Comparison of ENCODE assay signal across 8 cellular contexts in genomic region chr2:10452334-10452733, GRCh38. TPM values are rescaled to one million over a fixed set of nuclear protein-coding genes. Genes with fewer than 3 reads are reported as not detected.
A peak's percentile ranks its signal among the peaks of the same experiment; 100 is the strongest.
DNase-seq lines count a peak whose midpoint lies in the region; FAIRE-seq and TF ChIP-seq lines count a peak whose summit lies in the region.

No MANE protein-coding gene starts in this region.

- no peaks in the 10 kb centered on the region for H3K9me3 ChIP-seq in endothelial cell of umbilical vein (replicated peaks; ENCODE audit: control insufficient read depth, insufficient read depth, low read length)

- H3K4me3 ChIP-seq in endothelial cell of umbilical vein (replicated peaks in 1 of 3; ENCODE audit: insufficient read depth in 1 of 3, low read depth in 1 of 3, low read length in 3 of 3): no peak overlapping the region
- H3K4me3 ChIP-seq in skeletal muscle cell (ENCODE audit: low read depth, low read length): no peak overlapping the region

- no peaks in the 10 kb centered on the region for H3K36me3 ChIP-seq in endothelial cell of umbilical vein (ENCODE audit: control insufficient read depth in 2 of 2, extremely low read depth in 1 of 2, insufficient read depth in 2 of 2, low read length in 2 of 2)

- in situ Hi-C loops in KBM-7 (cut with MboI; ENCODE audit: low pct_unique_long_range_greater_than_20kb, low sequenced_read_pairs): no loop called here

- TF ChIP-seq CTCF in endothelial cell of umbilical vein (IDR thresholded peaks at IDR 0.05; ENCODE audit: extremely low read depth in 1 of 2, insufficient read depth in 1 of 2, low read depth in 1 of 2, low read length in 2 of 2): no peak

- H3K9ac ChIP-seq in endothelial cell of umbilical vein (replicated peaks; ENCODE audit: extremely low read depth, insufficient read depth, low read length): no peak overlapping the region

- dilution Hi-C loops in endothelial cell of umbilical vein (cut with MboI; ENCODE audit: extremely low pct_ligation_motif_present, low sequenced_read_pairs): no loop called here

- H3K4me2 ChIP-seq in endothelial cell of umbilical vein (ENCODE audit: insufficient read depth, low read length): peak overlapping the region; percentile 30

- H3K27ac ChIP-seq in endothelial cell of umbilical vein (ENCODE audit: insufficient read depth, low read depth, low read length): no peak overlapping the region

- H4K20me1 ChIP-seq in endothelial cell of umbilical vein (replicated peaks; ENCODE audit: control insufficient read depth, extremely low read depth, insufficient read depth, low read length): no peaks in the 10 kb centered on the region

- H2AFZ ChIP-seq in endothelial cell of umbilical vein (ENCODE audit: low read depth, low read length): no peak overlapping the region

- H3K9me1 ChIP-seq in endothelial cell of umbilical vein (replicated peaks; ENCODE audit: control insufficient read depth, extremely low read depth, insufficient read depth, low read length): no peaks in the 10 kb centered on the region

- peaks cover 13% of the 10 kb centered on the region for H3K4me1 ChIP-seq in endothelial cell of umbilical vein (ENCODE audit: control insufficient read depth, extremely low read depth, insufficient read depth, low read length)

- H3K79me2 ChIP-seq in endothelial cell of umbilical vein (ENCODE audit: control insufficient read depth, insufficient read depth, low read length): peaks cover 7% of the 10 kb centered on the region

- POLR2A ChIA-PET in endothelial cell of umbilical vein (lab: Charles Lee): no interaction called here

- DNase-seq in GM03348 (ENCODE audit: low spot score) (peak; percentile 78), NCI-H446 treated with DMSO at 0.1 percent for 48 hours (lab: John Stamatoyannopoulos, UW) (peak; percentile 35), endothelial cell of umbilical vein (ENCODE audit: low read depth, low spot score) (no peak), skeletal muscle cell (ENCODE audit: low read depth) (peak; percentile 52), KBM-7 (no peak), NCI-H187 (lab: John Stamatoyannopoulos, UW) (no peak), KG1 (lab: John Stamatoyannopoulos, UW) (no peak)
- no peak for DNase-seq in activated CD8-positive, alpha-beta memory T cell treated with anti-CD3 and anti-CD28 coated beads for 24 hours

- no TSS peak for BruUV-seq in endothelial cell of umbilical vein (replicated peaks; lab: Mats Ljungman, UMichigan)

- TF ChIP-seq POLR2A in endothelial cell of umbilical vein (IDR thresholded peaks at IDR 0.05; ENCODE audit: low read depth, low read length): no peak

- intact Hi-C loops in endothelial cell of umbilical vein (cut with micrococcal nuclease): no loop called here

- no peaks in the 10 kb centered on the region for H3K27me3 ChIP-seq in endothelial cell of umbilical vein (ENCODE audit: control insufficient read depth in 2 of 2, insufficient read depth in 2 of 2, low read length in 2 of 2)

- peak; percentile 72 for FAIRE-seq in endothelial cell of umbilical vein (lab: Jason Lieb, UNC)

- CTCF ChIA-PET in endothelial cell of umbilical vein (lab: Charles Lee): interaction anchor here (0.9 to 2.7 kb wide), 3 partner anchors 17 to 380 kb away, joined by 5 read pairs; no protein-coding TSS in a partner anchor

TF ChIP-seq in endothelial cell of umbilical vein, 7 proteins besides CTCF, POLR2A, EP300 and RAD21:
- TF ChIP-seq MYC (IDR thresholded peaks at IDR 0.05; ENCODE audit: low read depth, low read length) (no peak), FOS (IDR thresholded peaks at IDR 0.05; ENCODE audit: borderline replicate concordance, insufficient read depth, low read length) (peak; percentile 43), POLR2AphosphoS5 (IDR thresholded peaks at IDR 0.05; ENCODE audit: insufficient read depth, low read depth, low read length) (no peak), EZH2 (IDR thresholded peaks at IDR 0.05; ENCODE audit: borderline replicate concordance, low read depth, low read length, severe bottlenecking) (no peak)

RNA-seq across cellular contexts. Expression of gene ODC1, which starts 4.2 kb away (rescaled TPM):
- 104 and 109 TPM in 2 replicates for total RNA-seq in endothelial cell of umbilical vein
- polyA plus RNA-seq in endothelial cell of umbilical vein: 94.8 and 132 TPM in 2 replicates
- 142 and 171 TPM in 2 replicates for polyA plus RNA-seq in endothelial cell of umbilical vein (2011; cell fraction: cytosol; rRNA removed)
- polyA plus RNA-seq in endothelial cell of umbilical vein (2011; cell fraction: nucleus; rRNA removed): 101 and 125 TPM in 2 replicates
- polyA plus RNA-seq in endothelial cell of umbilical vein (2012): 129 and 240 TPM in 2 replicates
- 116 and 149 TPM in 2 replicates for polyA minus RNA-seq in endothelial cell of umbilical vein
- polyA minus RNA-seq in endothelial cell of umbilical vein (2011; cell fraction: cytosol; rRNA and poly(A)+ RNA removed): 118 TPM
- 29.3 and 45.7 TPM in 2 replicates for polyA minus RNA-seq in endothelial cell of umbilical vein (2011; cell fraction: nucleus; rRNA and poly(A)+ RNA removed)

Comparison
In these comparisons a context has a peak if more than half of its experiments do, and no peak if none do; other contexts are left out.
1. DNase-seq: peak in GM03348 (single experiment), NCI-H446 treated with DMSO at 0.1 percent for 48 hours (single experiment) and skeletal muscle cell (single experiment); none in endothelial cell of umbilical vein (single experiment), KBM-7 (single experiment), NCI-H187 (0 of 2), KG1 (single experiment) and activated CD8-positive, alpha-beta memory T cell treated with anti-CD3 and anti-CD28 coated beads for 24 hours (single experiment).